In the genomic region with DNA sequence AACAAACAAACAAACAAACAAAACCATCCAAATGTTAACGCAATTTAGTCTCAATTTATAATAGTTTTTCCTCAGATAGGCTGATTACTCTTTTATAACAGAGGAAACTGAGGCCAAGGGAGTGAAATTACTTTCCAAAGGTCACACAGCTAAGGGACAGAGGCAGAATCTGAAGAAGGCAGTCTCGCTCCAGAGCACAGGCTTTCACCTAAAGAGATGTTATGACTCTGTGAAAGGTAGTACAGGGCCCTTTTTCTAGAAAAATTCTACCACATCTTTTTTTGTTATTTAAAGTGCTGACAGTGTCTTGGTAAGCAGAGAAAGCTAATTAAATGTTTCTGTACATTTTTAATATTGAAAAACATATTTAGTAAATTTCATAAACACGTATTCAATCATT, we compare ENCODE assay signal across 25 cellular contexts. TPM values are rescaled to one million over a fixed set of nuclear protein-coding genes. Genes with fewer than 3 reads are reported as not detected.
"Had no signal": no experiment of that assay in that cellular context is flagged by ENCODE, and none has a peak within 500 bp of the region (broad histone marks: within the 10 kb centered on the region; RNA-seq: fewer than 3 reads in every experiment).

No MANE protein-coding gene starts in this region.

- H3K4me3 ChIP-seq: pancreas, psoas muscle, right lobe of liver, sigmoid colon, stomach, thoracic aorta, thyroid gland, tibial nerve, upper lobe of left lung, uterus had no signal

- ATAC-seq: naive thymus-derived CD8-positive, alpha-beta T cell; natural killer cell treated with Interleukin-12 subunit alpha and Interleukin-12 subunit beta and Interleukin-15 and Interleukin-18, amount 100 ng/mL, for 72 hours; pancreas; psoas muscle; right cardiac atrium; right lobe of liver; stimulated activated effector memory CD8-positive, alpha-beta T cell treated with anti-CD3 and anti-CD28 coated beads, Interleukin-12 subunit alpha, Interleukin-12 subunit beta, amount 100 ng/mL, for 72 hours; stimulated activated naive B cell treated with anti-CD40 and anti-IgM and Interleukin-4, amounts not matched to agents 10 μg/mL and 1 μg/mL and 100 μg/mL, for 72 hours had no signal

- H3K4me1 ChIP-seq: pancreas, psoas muscle, right lobe of liver, uterus had no signal

- H3K27ac ChIP-seq: neutrophil, pancreas, psoas muscle, right lobe of liver, sigmoid colon, stomach, thoracic aorta, thyroid gland, tibial nerve, upper lobe of left lung, uterus had no signal

- DNase-seq: naive thymus-derived CD8-positive, alpha-beta T cell; nephron progenitor cell; nucleus accumbens; pancreas; psoas muscle; right cardiac atrium; right lobe of liver; sigmoid colon; small intestine; stimulated activated CD4-positive, alpha-beta T cell treated with anti-CD3 and anti-CD28 coated beads, Interleukin-15, amount 100 ng/mL, for 24 hours; stimulated activated CD4-positive, alpha-beta T cell treated with anti-CD3 and anti-CD28 coated beads, Interleukin-2, amount 100 ng/mL, for 24 hours; stimulated activated CD4-positive, alpha-beta T cell treated with anti-CD3 and anti-CD28 coated beads, Interleukin-2, amount 100 ng/mL, for 48 hours; stimulated activated CD4-positive, alpha-beta T cell treated with anti-CD3 and anti-CD28 coated beads, Interleukin-4, amount 100 ng/mL, for 24 hours; stimulated activated naive B cell treated with anti-CD40 and anti-IgM and Interleukin-4, amounts not matched to agents 10 μg/mL and 1 μg/mL and 100 μg/mL, for 72 hours; stimulated activated naive CD4-positive, alpha-beta T cell treated with Interleukin-2 at 50 U/mL for 16 hours; stomach; thyroid gland; trophoblast cell; upper lobe of left lung; uterus had no signal

- H3K27me3 ChIP-seq: pancreas, right lobe of liver, sigmoid colon, thyroid gland, tibial nerve, upper lobe of left lung had no signal

- H3K9me3 ChIP-seq: neutrophil, pancreas, psoas muscle, right lobe of liver, sigmoid colon, stomach, thoracic aorta, thyroid gland, tibial nerve, upper lobe of left lung, uterus had no signal

- H3K36me3 ChIP-seq: neutrophil, pancreas, right lobe of liver, sigmoid colon, stomach, thoracic aorta, thyroid gland, tibial nerve, upper lobe of left lung, uterus had no signal

- FAIRE-seq: pancreas, small intestine had no signal

RNA-seq across cellular contexts. Expression of a gene that starts 7.5 kb away (rescaled TPM):
- polyA plus RNA-seq: naive thymus-derived CD8-positive, alpha-beta T cell had no signal

RNA-seq across cellular contexts. Expression of a gene that starts 34.9 kb away (rescaled TPM):
- polyA plus RNA-seq: naive thymus-derived CD8-positive, alpha-beta T cell had no signal
